ENCODE assay signal across 15 cellular contexts in genomic region chr20:59141818-59142581, GRCh38. TPM values are rescaled to one million over a fixed set of nuclear protein-coding genes. Genes with fewer than 3 reads are reported as not detected.
DNase-seq lines count a peak whose midpoint lies in the region; ATAC-seq and TF ChIP-seq lines count a peak whose summit lies in the region.
"Had no signal": no experiment of that assay in that cellular context is flagged by ENCODE, and none has a peak within 500 bp of the region (broad histone marks: within the 10 kb centered on the region; RNA-seq: fewer than 3 reads in every experiment).

No MANE protein-coding gene starts in this region.

- H3K4me2 ChIP-seq in HCT116 (ENCODE audit: low read length), result no peak overlapping the region

- no peaks in the 10 kb centered on the region for H3K36me3 ChIP-seq in HCT116 (ENCODE audit: control insufficient read depth in 1 of 2, insufficient read depth in 2 of 2, low read length in 2 of 2)
- no peaks in the 10 kb centered on the region for H3K36me3 ChIP-seq in SJCRH30
- H3K36me3 ChIP-seq: heart right ventricle, MG63, suprapubic skin had no signal

- TF ChIP-seq POLR2A in HCT116 (IDR thresholded peaks at IDR 0.05; ENCODE audit: borderline replicate concordance, extremely low read depth, insufficient read depth, insufficient read length), result no peak

- H3K9me3 ChIP-seq in HCT116 (ENCODE audit: control insufficient read depth in 1 of 2, insufficient read depth in 1 of 2, low read depth in 1 of 2, low read length in 2 of 2) (no peaks in the 10 kb centered on the region), SJCRH30 (replicated peaks) (no peaks in the 10 kb centered on the region)
- H3K9me3 ChIP-seq: heart right ventricle, MG63, suprapubic skin had no signal

- no peak overlapping the region for H3K9ac ChIP-seq in HCT116 (ENCODE audit: low read length)
- H3K9ac ChIP-seq: parathyroid adenoma had no signal

- no TSS peak for BruUV-seq in HCT116 (replicated peaks; lab: Mats Ljungman, UMichigan)

- RAD21 ChIA-PET in HCT116 (lab: Charles Lee; ENCODE audit: low non-redundant PET in 1 of 2, low total read pairs in 2 of 2, uncharacterized antibody in 2 of 2, unreplicated experiment in 2 of 2), result no interaction called here

- peaks cover 18% of the 10 kb centered on the region for H3K36me3 Mint-ChIP-seq in stimulated activated effector memory CD8-positive, alpha-beta T cell treated with anti-CD3 and anti-CD28 coated beads, Interleukin-12 subunit alpha, Interleukin-12 subunit beta, amount 100 ng/mL, for 72 hours

- H3K4me3 Mint-ChIP-seq in stimulated activated effector memory CD8-positive, alpha-beta T cell treated with anti-CD3 and anti-CD28 coated beads, Interleukin-12 subunit alpha, Interleukin-12 subunit beta, amount 100 ng/mL, for 72 hours, result no peak overlapping the region
- H3K4me3 Mint-ChIP-seq: activated CD4-positive, alpha-beta T cell treated with anti-CD3 and anti-CD28 coated beads, Interleukin-2, amount 10 ng/mL, durations not matched to agents 7 days and 5 days; CD8-positive, alpha-beta T cell had no signal

- ATAC-seq in HCT116 (no peak), GM19351 (IDR thresholded peaks at IDR 0.05; ENCODE audit: unreplicated experiment) (no peak)
- no peak for ATAC-seq in stimulated activated effector memory CD8-positive, alpha-beta T cell treated with anti-CD3 and anti-CD28 coated beads, Interleukin-12 subunit alpha, Interleukin-12 subunit beta, amount 100 ng/mL, for 72 hours
- ATAC-seq: CD8-positive, alpha-beta T cell; heart right ventricle had no signal

- H3K27ac ChIP-seq in HCT116 (ENCODE audit: low read depth, low read length) (no peak overlapping the region), SJCRH30 (no peak overlapping the region)
- H3K27ac ChIP-seq: heart right ventricle, parathyroid adenoma, suprapubic skin had no signal

- H3K27me3 ChIP-seq in HCT116 (ENCODE audit: insufficient read depth, low read length) (peaks cover 20% of the 10 kb centered on the region), SJCRH30 (no peaks in the 10 kb centered on the region; the same call in 1 of the 2 replicates)
- H3K27me3 ChIP-seq: heart right ventricle, suprapubic skin had no signal

- H3K4me3 ChIP-seq in HCT116 (replicated peaks in 1 of 2; ENCODE audit: low read depth in 1 of 2, low read length in 2 of 2) (no peak overlapping the region), SJCRH30 (no peak overlapping the region)
- H3K4me3 ChIP-seq: heart right ventricle, MG63, suprapubic skin had no signal

- H3K4me1 ChIP-seq in HCT116 (ENCODE audit: control insufficient read depth in 1 of 2, insufficient read depth in 2 of 2, low read length in 2 of 2), result no peaks in the 10 kb centered on the region
- H3K4me1 ChIP-seq in SJCRH30, result no peaks in the 10 kb centered on the region
- H3K4me1 ChIP-seq: parathyroid adenoma had no signal

- intact Hi-C loops in HCT116 (cut with micrococcal nuclease), result loop anchor here (2.0 kb wide), 1 partner anchor 41 kb away; no protein-coding TSS in a partner anchor

- no peak for TF ChIP-seq RAD21 in HCT116 (IDR thresholded peaks at IDR 0.05; ENCODE audit: low read depth)

- POLR2A ChIA-PET in HCT116 (lab: Charles Lee), result no interaction called here

- H3K4me1 Mint-ChIP-seq in stimulated activated effector memory CD8-positive, alpha-beta T cell treated with anti-CD3 and anti-CD28 coated beads, Interleukin-12 subunit alpha, Interleukin-12 subunit beta, amount 100 ng/mL, for 72 hours, result peaks cover 44% of the 10 kb centered on the region

- no peak overlapping the region for H2AFZ ChIP-seq in HCT116 (ENCODE audit: low read depth, low read length, poor library complexity, severe bottlenecking)
- H2AFZ ChIP-seq: parathyroid adenoma had no signal

- no peak overlapping the region for H3K27ac Mint-ChIP-seq in stimulated activated effector memory CD8-positive, alpha-beta T cell treated with anti-CD3 and anti-CD28 coated beads, Interleukin-12 subunit alpha, Interleukin-12 subunit beta, amount 100 ng/mL, for 72 hours
- H3K27ac Mint-ChIP-seq: activated CD4-positive, alpha-beta T cell treated with anti-CD3 and anti-CD28 coated beads, Interleukin-2, amount 10 ng/mL, durations not matched to agents 7 days and 5 days; CD8-positive, alpha-beta T cell had no signal

- no peaks in the 10 kb centered on the region for H3K79me2 ChIP-seq in HCT116 (ENCODE audit: insufficient read depth, low read length)
- H3K79me2 ChIP-seq: parathyroid adenoma had no signal

- in situ Hi-C loops in Caki2 (cut with HindIII; ENCODE audit: low pct_unique_long_range_greater_than_20kb, low sequenced_read_pairs), result no loop called here

- no peaks in the 10 kb centered on the region for H4K20me1 ChIP-seq in HCT116 (ENCODE audit: insufficient read depth)

- TF ChIP-seq CTCF in HCT116 (IDR thresholded peaks at IDR 0.05 in 2 of 3, conservative IDR thresholded peaks at IDR 0.05 in 1 of 3; ENCODE audit: borderline replicate concordance in 1 of 3, insufficient read depth in 1 of 3, low read depth in 2 of 3, low read length in 2 of 3), result no peak

- no peaks in the 10 kb centered on the region for H3K9me2 ChIP-seq in HCT116 (ENCODE audit: insufficient read depth)

- no peaks in the 10 kb centered on the region for H3K9me3 Mint-ChIP-seq in stimulated activated effector memory CD8-positive, alpha-beta T cell treated with anti-CD3 and anti-CD28 coated beads, Interleukin-12 subunit alpha, Interleukin-12 subunit beta, amount 100 ng/mL, for 72 hours
- H3K9me3 Mint-ChIP-seq: activated CD4-positive, alpha-beta T cell treated with anti-CD3 and anti-CD28 coated beads, Interleukin-2, amount 10 ng/mL, durations not matched to agents 7 days and 5 days; CD8-positive, alpha-beta T cell had no signal

- CTCF ChIA-PET in HCT116 (lab: Charles Lee), result no interaction called here

- DNase-seq in Caki2 (ENCODE audit: low read depth) (peak; percentile 17), HCT116 (ENCODE audit: low read depth, low spot score) (no peak), SJCRH30 (peak; percentile 64 to 92), left kidney (ENCODE audit: low read depth, low spot score) (peak; percentile 63), GM19238 (ENCODE audit: insufficient read length, low spot score) (no peak)
- no peak for DNase-seq in stimulated activated effector memory CD8-positive, alpha-beta T cell treated with anti-CD3 and anti-CD28 coated beads, Interleukin-12 subunit alpha, Interleukin-12 subunit beta, amount 100 ng/mL, for 72 hours (ENCODE audit: low spot score in 2 of 2)
- DNase-seq: activated CD4-positive, alpha-beta T cell treated with anti-CD3 and anti-CD28 coated beads, Interleukin-2, amount 10 ng/mL, durations not matched to agents 7 days and 5 days; CD8-positive, alpha-beta T cell; heart right ventricle; MG63; NCI-H2107 had no signal

TF ChIP-seq in HCT116, 20 proteins besides CTCF, POLR2A, EP300 and RAD21:
- peak; percentile 84 for TF ChIP-seq REST (IDR thresholded peaks at IDR 0.05; ENCODE audit: low read depth)
- TF ChIP-seq SP1 (IDR thresholded peaks at IDR 0.05; ENCODE audit: low read depth), result no peak

RNA-seq across cellular contexts. Expression of gene ZNF831, which starts 21.6 kb away (rescaled TPM):
- not detected in 2 replicates for total RNA-seq in Caki2 (2014; rRNA removed; shearing (Covaris generic); ENCODE audit: low replicate concordance)
- total RNA-seq in HCT116 (2021; ENCODE audit: unreplicated experiment), result 0.15 TPM
- polyA plus RNA-seq in HCT116 (2012), result 0.04 TPM in 2 replicates
- total RNA-seq in SJCRH30 (2014; rRNA removed; shearing (Covaris generic)), result 0.58 and 0.59 TPM in 2 replicates
- total RNA-seq: endothelial cell of umbilical vein had no signal
- polyA plus RNA-seq: endothelial cell of umbilical vein had no signal

Comparison
In these comparisons a context has a peak if more than half of its experiments do, and no peak if none do; other contexts are left out.
1. DNase-seq: peak in Caki2 (single experiment), SJCRH30 (2 of 2) and left kidney (single experiment); none in HCT116 (single experiment), GM19238 (single experiment) and stimulated activated effector memory CD8-positive, alpha-beta T cell treated with anti-CD3 and anti-CD28 coated beads, Interleukin-12 subunit alpha, Interleukin-12 subunit beta, amount 100 ng/mL, for 72 hours (0 of 2).